In genomic region chr18:75127143-75128021, GRCh38 we compare ENCODE assay signal across 20 cellular contexts.
A peak's percentile ranks its signal among the peaks of the same experiment; 100 is the strongest.
DNase-seq lines count a peak whose midpoint lies in the region; ATAC-seq and TF ChIP-seq lines count a peak whose summit lies in the region.
"Had no signal": no experiment of that assay in that cellular context is flagged by ENCODE, and none has a peak within 500 bp of the region (broad histone marks: within the 10 kb centered on the region; RNA-seq: fewer than 3 reads in every experiment).

No MANE protein-coding gene starts in this region.

- H3K4me1 Mint-ChIP-seq in stimulated activated memory B cell treated with anti-CD40 and anti-IgM and Interleukin-4, amounts not matched to agents 10 μg/mL and 1 μg/mL and 100 μg/mL, for 72 hours: no peaks in the 10 kb centered on the region
- H3K4me1 Mint-ChIP-seq: activated naive CD8-positive, alpha-beta T cell treated with anti-CD3 and anti-CD28 coated beads, Interleukin-2, amount 10 ng/mL, durations not matched to agents 7 days and 5 days; B cell had no signal

- H3K27ac ChIP-seq in HCT116 (ENCODE audit: low read depth, low read length): no peak overlapping the region
- no peak overlapping the region for H3K27ac ChIP-seq in WERI-Rb-1
- H3K27ac ChIP-seq in left lung: no peak overlapping the region
- H3K27ac ChIP-seq: tibial nerve had no signal

- no peak overlapping the region for H3K4me2 ChIP-seq in HCT116 (ENCODE audit: low read length)

- TF ChIP-seq CTCF in HCT116 (IDR thresholded peaks at IDR 0.05 in 2 of 3, conservative IDR thresholded peaks at IDR 0.05 in 1 of 3; ENCODE audit: borderline replicate concordance in 1 of 3, insufficient read depth in 1 of 3, low read depth in 2 of 3, low read length in 2 of 3) (no peak), WERI-Rb-1 (IDR thresholded peaks at IDR 0.05; ENCODE audit: low read depth, low read length) (no peak), left lung (IDR thresholded peaks at IDR 0.05) (no peak), retinal pigment epithelial cell (conservative IDR thresholded peaks at IDR 0.05; ENCODE audit: low read depth, low read length) (no peak)

- H3K4me3 ChIP-seq in HCT116 (replicated peaks in 1 of 2; ENCODE audit: low read depth in 1 of 2, low read length in 2 of 2) (no peak overlapping the region), WERI-Rb-1 (ENCODE audit: low read depth, low read length) (no peak overlapping the region), left lung (no peak overlapping the region), retinal pigment epithelial cell (ENCODE audit: low read length) (no peak overlapping the region)
- H3K4me3 ChIP-seq: tibial nerve had no signal

- TF ChIP-seq POLR2A in HCT116 (IDR thresholded peaks at IDR 0.05; ENCODE audit: borderline replicate concordance, extremely low read depth, insufficient read depth, insufficient read length): no peak

- POLR2A ChIA-PET in HCT116 (lab: Charles Lee): no interaction called here

- ATAC-seq in HCT116: peak; percentile 30; the same call in 1 of the 2 replicates
- peak; percentile 19 for ATAC-seq in left lung
- no peak for ATAC-seq in stimulated activated memory B cell treated with anti-CD40 and anti-IgM and Interleukin-4, amounts not matched to agents 10 μg/mL and 1 μg/mL and 100 μg/mL, for 72 hours
- ATAC-seq: natural killer cell treated with Interleukin-12 subunit alpha and Interleukin-12 subunit beta and Interleukin-15 and Interleukin-18, amount 100 ng/mL, for 72 hours had no signal

- no peak for TF ChIP-seq RAD21 in HCT116 (IDR thresholded peaks at IDR 0.05; ENCODE audit: low read depth)

- CTCF ChIA-PET in HCT116 (lab: Charles Lee): no interaction called here

- no peaks in the 10 kb centered on the region for H3K9me2 ChIP-seq in HCT116 (ENCODE audit: insufficient read depth)

- H3K27me3 Mint-ChIP-seq in stimulated activated memory B cell treated with anti-CD40 and anti-IgM and Interleukin-4, amounts not matched to agents 10 μg/mL and 1 μg/mL and 100 μg/mL, for 72 hours: peaks cover 34% of the 10 kb centered on the region
- H3K27me3 Mint-ChIP-seq: activated naive CD8-positive, alpha-beta T cell treated with anti-CD3 and anti-CD28 coated beads, Interleukin-2, amount 10 ng/mL, durations not matched to agents 7 days and 5 days had no signal

- DNase-seq in HCT116 (ENCODE audit: low read depth, low spot score) (no peak), WERI-Rb-1 (peak; percentile 13), left lung (peak in 1 of 2 donors; percentile 64), retinal pigment epithelial cell (ENCODE audit: low read depth) (peak; percentile 54), inferior parietal cortex (ENCODE audit: extremely low spot score) (no peak), NCI-H82 (lab: John Stamatoyannopoulos, UW) (no peak)
- DNase-seq in stimulated activated naive CD4-positive, alpha-beta T cell (lab: John Stamatoyannopoulos, UW): no peak
- DNase-seq: activated CD4-positive, alpha-beta T cell treated with anti-CD3 and anti-CD28 coated beads for 48 hours; activated naive CD8-positive, alpha-beta T cell treated with anti-CD3 and anti-CD28 coated beads, Interleukin-2, amount 10 ng/mL, durations not matched to agents 7 days and 5 days; activated T-cell treated with anti-CD3 and anti-CD28 coated beads, Interleukin-2, amount 50 U/mL, for 24 hours; DMS153; NCI-H1092 treated with DMSO at 0.1 percent for 48 hours; SIG-M5; stimulated activated CD4-positive, alpha-beta T cell treated with anti-CD3 and anti-CD28 coated beads, Interleukin-2, amount 100 ng/mL, for 48 hours; T-helper 9 cell had no signal

- H3K4me1 ChIP-seq in HCT116 (ENCODE audit: control insufficient read depth in 1 of 2, insufficient read depth in 2 of 2, low read length in 2 of 2) (peaks cover 0 to 9% of the 10 kb centered on the region in 2 experiments; a peak in 2 of 4 replicates), left lung (no peaks in the 10 kb centered on the region)

- H3K9me3 ChIP-seq in HCT116 (ENCODE audit: control insufficient read depth in 1 of 2, insufficient read depth in 1 of 2, low read depth in 1 of 2, low read length in 2 of 2): no peaks in the 10 kb centered on the region
- H3K9me3 ChIP-seq in WERI-Rb-1 (ENCODE audit: severe bottlenecking): no peaks in the 10 kb centered on the region
- H3K9me3 ChIP-seq in left lung: no peaks in the 10 kb centered on the region
- H3K9me3 ChIP-seq: tibial nerve had no signal

- no peaks in the 10 kb centered on the region for H4K20me1 ChIP-seq in HCT116 (ENCODE audit: insufficient read depth)

- no peaks in the 10 kb centered on the region for H3K79me2 ChIP-seq in HCT116 (ENCODE audit: insufficient read depth, low read length)

- RAD21 ChIA-PET in HCT116 (lab: Charles Lee; ENCODE audit: low non-redundant PET in 1 of 2, low total read pairs in 2 of 2, uncharacterized antibody in 2 of 2, unreplicated experiment in 2 of 2): no interaction called here

- BruUV-seq in HCT116 (replicated peaks; lab: Mats Ljungman, UMichigan): no TSS peak

- no peaks in the 10 kb centered on the region for H3K36me3 ChIP-seq in HCT116 (ENCODE audit: control insufficient read depth in 1 of 2, insufficient read depth in 2 of 2, low read length in 2 of 2)
- no peaks in the 10 kb centered on the region for H3K36me3 ChIP-seq in WERI-Rb-1
- H3K36me3 ChIP-seq in left lung: no peaks in the 10 kb centered on the region
- H3K36me3 ChIP-seq: tibial nerve had no signal

- H3K9ac ChIP-seq in HCT116 (ENCODE audit: low read length): no peak overlapping the region

- H3K9me3 Mint-ChIP-seq in stimulated activated memory B cell treated with anti-CD40 and anti-IgM and Interleukin-4, amounts not matched to agents 10 μg/mL and 1 μg/mL and 100 μg/mL, for 72 hours: peaks cover 9% of the 10 kb centered on the region
- H3K9me3 Mint-ChIP-seq: activated naive CD8-positive, alpha-beta T cell treated with anti-CD3 and anti-CD28 coated beads, Interleukin-2, amount 10 ng/mL, durations not matched to agents 7 days and 5 days; activated T-cell treated with anti-CD3 and anti-CD28 coated beads, Interleukin-2, amount 50 U/mL, for 24 hours; central memory CD8-positive, alpha-beta T cell; natural killer cell treated with Interleukin-12 subunit alpha and Interleukin-12 subunit beta and Interleukin-15 and Interleukin-18, amount 100 ng/mL, for 72 hours had no signal

- no peaks in the 10 kb centered on the region for H3K27me3 ChIP-seq in HCT116 (ENCODE audit: insufficient read depth, low read length)
- H3K27me3 ChIP-seq in WERI-Rb-1 (ENCODE audit: insufficient read depth, low read depth, severe bottlenecking): no peaks in the 10 kb centered on the region
- no peaks in the 10 kb centered on the region for H3K27me3 ChIP-seq in left lung
- H3K27me3 ChIP-seq: tibial nerve had no signal

- no peak overlapping the region for H3K4me3 Mint-ChIP-seq in stimulated activated memory B cell treated with anti-CD40 and anti-IgM and Interleukin-4, amounts not matched to agents 10 μg/mL and 1 μg/mL and 100 μg/mL, for 72 hours
- H3K4me3 Mint-ChIP-seq: activated naive CD8-positive, alpha-beta T cell treated with anti-CD3 and anti-CD28 coated beads, Interleukin-2, amount 10 ng/mL, durations not matched to agents 7 days and 5 days; activated T-cell treated with anti-CD3 and anti-CD28 coated beads, Interleukin-2, amount 50 U/mL, for 24 hours; B cell; central memory CD8-positive, alpha-beta T cell; natural killer cell treated with Interleukin-12 subunit alpha and Interleukin-12 subunit beta and Interleukin-15 and Interleukin-18, amount 100 ng/mL, for 72 hours had no signal

- intact Hi-C loops in HCT116 (cut with micrococcal nuclease) (no loop called here), left lung (cut with DNase I) (no loop called here)

- H3K36me3 Mint-ChIP-seq in stimulated activated memory B cell treated with anti-CD40 and anti-IgM and Interleukin-4, amounts not matched to agents 10 μg/mL and 1 μg/mL and 100 μg/mL, for 72 hours: no peaks in the 10 kb centered on the region
- H3K36me3 Mint-ChIP-seq: activated naive CD8-positive, alpha-beta T cell treated with anti-CD3 and anti-CD28 coated beads, Interleukin-2, amount 10 ng/mL, durations not matched to agents 7 days and 5 days; natural killer cell treated with Interleukin-12 subunit alpha and Interleukin-12 subunit beta and Interleukin-15 and Interleukin-18, amount 100 ng/mL, for 72 hours had no signal

- no peak overlapping the region for H2AFZ ChIP-seq in HCT116 (ENCODE audit: low read depth, low read length, poor library complexity, severe bottlenecking)

- no peak overlapping the region for H3K27ac Mint-ChIP-seq in stimulated activated memory B cell treated with anti-CD40 and anti-IgM and Interleukin-4, amounts not matched to agents 10 μg/mL and 1 μg/mL and 100 μg/mL, for 72 hours
- H3K27ac Mint-ChIP-seq: activated naive CD8-positive, alpha-beta T cell treated with anti-CD3 and anti-CD28 coated beads, Interleukin-2, amount 10 ng/mL, durations not matched to agents 7 days and 5 days; activated T-cell treated with anti-CD3 and anti-CD28 coated beads, Interleukin-2, amount 50 U/mL, for 24 hours; B cell had no signal

TF ChIP-seq in HCT116, 20 proteins besides CTCF, POLR2A, EP300 and RAD21:
- no peak for TF ChIP-seq CEBPB (IDR thresholded peaks at IDR 0.05; ENCODE audit: low read depth)
- TF ChIP-seq CBX3 (IDR thresholded peaks at IDR 0.05; ENCODE audit: low read depth): no peak
- TF ChIP-seq SP1 (IDR thresholded peaks at IDR 0.05; ENCODE audit: low read depth): no peak
- TF ChIP-seq ZNF274 (IDR thresholded peaks at IDR 0.05; ENCODE audit: low read depth, low read length): no peak
- no peak for TF ChIP-seq SRF (IDR thresholded peaks at IDR 0.05; ENCODE audit: low read depth)
- no peak for TF ChIP-seq YY1 (IDR thresholded peaks at IDR 0.05; ENCODE audit: extremely low read depth, insufficient replicate concordance, low read depth, low read length)
- no peak for TF ChIP-seq EZH2phosphoT487 (IDR thresholded peaks at IDR 0.05; ENCODE audit: borderline replicate concordance)
- no peak for TF ChIP-seq TCF7L2 (IDR thresholded peaks at IDR 0.05; ENCODE audit: borderline replicate concordance, extremely low read depth, insufficient read depth, insufficient read length)
- TF ChIP-seq ELF1 (IDR thresholded peaks at IDR 0.05; ENCODE audit: borderline replicate concordance, low read depth): no peak
- TF ChIP-seq EGR1 (IDR thresholded peaks at IDR 0.05; ENCODE audit: low read depth): no peak

Comparison
In these comparisons a context has a peak if more than half of its experiments do, and no peak if none do; other contexts are left out.
1. DNase-seq: peak in WERI-Rb-1 (single experiment) and retinal pigment epithelial cell (single experiment); none in HCT116 (single experiment), stimulated activated naive CD4-positive, alpha-beta T cell (0 of 6), inferior parietal cortex (single experiment) and NCI-H82 (single experiment).